Comparison of ENCODE assay signal across 8 cellular contexts in genomic region chr20:41692479-41693135, GRCh38.
A peak's percentile ranks its signal among the peaks of the same experiment; 100 is the strongest.
DNase-seq lines count a peak whose midpoint lies in the region; ATAC-seq and TF ChIP-seq lines count a peak whose summit lies in the region.

No MANE protein-coding gene starts in this region.

- no peaks in the 10 kb centered on the region for H3K36me3 Mint-ChIP-seq in activated T-cell treated with anti-CD3 and anti-CD28 coated beads, Interleukin-2, amount 50 U/mL, for 4 hours (ENCODE audit: insufficient read depth)

- peak overlapping the region; percentile 96 for H3K4me3 ChIP-seq in OCI-LY1 (ENCODE audit: low read depth, low read length, poor library complexity, severe bottlenecking)
- peak overlapping the region; percentile 80 to 89 (median 82) for H3K4me3 ChIP-seq in esophagus muscularis mucosa
- peak overlapping the region; percentile 51 to 82 for H3K4me3 ChIP-seq in muscle layer of colon (ENCODE audit: low read depth in 1 of 2, low read length in 2 of 2)

- H3K27me3 ChIP-seq in OCI-LY1 (ENCODE audit: insufficient read depth, low read length) (no peaks in the 10 kb centered on the region), esophagus muscularis mucosa (no peaks in the 10 kb centered on the region), muscle layer of colon (ENCODE audit: control insufficient read depth in 1 of 2, insufficient read depth in 2 of 2, low read length in 2 of 2) (no peaks in the 10 kb centered on the region)

- intact Hi-C loops in esophagus muscularis mucosa (cut with DNase I) = loop anchor here (5.0 kb wide), 1 partner anchor 75 kb away; the partner anchor contains the start of gene CHD6

- H3K4me1 Mint-ChIP-seq in activated T-cell treated with anti-CD3 and anti-CD28 coated beads, Interleukin-2, amount 50 U/mL, for 4 hours (ENCODE audit: low read depth) = peaks cover 13% of the 10 kb centered on the region

- H3K9me2 ChIP-seq in OCI-LY1 (ENCODE audit: low read depth, low read length) = no peaks in the 10 kb centered on the region

- H3K9me3 Mint-ChIP-seq in activated T-cell treated with anti-CD3 and anti-CD28 coated beads, Interleukin-2, amount 50 U/mL, for 4 hours = no peaks in the 10 kb centered on the region

- DNase-seq in C1 segment of cervical spinal cord (lab: John Stamatoyannopoulos, UW) (peak; percentile 29 to 94 (median 80)), esophagus muscularis mucosa (ENCODE audit: extremely low spot score) (peak; percentile 95)
- DNase-seq in activated T-cell treated with anti-CD3 and anti-CD28 coated beads, Interleukin-2, amount 50 U/mL, for 4 hours = peak; percentile 63
- peak; percentile 41 to 49 for DNase-seq in stimulated activated CD8-positive, alpha-beta memory T cell treated with anti-CD3 and anti-CD28 coated beads, Interleukin-7, amount 100 ng/mL, for 1 hour (ENCODE audit: low read depth in 2 of 2)

- no peaks in the 10 kb centered on the region for H4K20me1 ChIP-seq in OCI-LY1 (ENCODE audit: insufficient read depth, low read length)

- H3K9me3 ChIP-seq in OCI-LY1 (ENCODE audit: low read length) (no peaks in the 10 kb centered on the region), esophagus muscularis mucosa (no peaks in the 10 kb centered on the region), muscle layer of colon (ENCODE audit: low read length) (no peaks in the 10 kb centered on the region)

- H3K27me3 Mint-ChIP-seq in activated T-cell treated with anti-CD3 and anti-CD28 coated beads, Interleukin-2, amount 50 U/mL, for 4 hours (ENCODE audit: low read depth) = peaks cover 5% of the 10 kb centered on the region

- TF ChIP-seq EP300 in esophagus muscularis mucosa (IDR thresholded peaks at IDR 0.05) = no peak

- H3K9ac ChIP-seq in OCI-LY1 (ENCODE audit: low read length) = peak overlapping the region; percentile 83
- H3K9ac ChIP-seq in muscle layer of colon (ENCODE audit: low read length) = peak overlapping the region; percentile 77

- peak overlapping the region; percentile 93 for H3K27ac ChIP-seq in OCI-LY1 (ENCODE audit: low read depth, low read length, poor library complexity, severe bottlenecking)
- H3K27ac ChIP-seq in esophagus muscularis mucosa (replicated peaks in 1 of 4) = peak overlapping the region; percentile 87 to 93 (median 92)
- H3K27ac ChIP-seq in muscle layer of colon (ENCODE audit: low read depth, low read length) = peak overlapping the region; percentile 84

- peaks cover 20% of the 10 kb centered on the region for H3K4me1 ChIP-seq in OCI-LY1 (ENCODE audit: insufficient read depth, low read length, severe bottlenecking)
- peaks cover 7 to 14% (median 10%) of the 10 kb centered on the region in 4 donors for H3K4me1 ChIP-seq in esophagus muscularis mucosa
- no peaks in the 10 kb centered on the region for H3K4me1 ChIP-seq in muscle layer of colon (ENCODE audit: insufficient read depth, low read length)

- ATAC-seq in GM19455 (IDR thresholded peaks at IDR 0.05; ENCODE audit: unreplicated experiment) (peak; percentile 51), HG03571 (IDR thresholded peaks at IDR 0.05; ENCODE audit: unreplicated experiment) (peak; percentile 49)
- peak; percentile 66 to 73 for ATAC-seq in activated T-cell treated with anti-CD3 and anti-CD28 coated beads, Interleukin-2, amount 50 U/mL, for 4 hours

- no peak for TF ChIP-seq POLR2A in esophagus muscularis mucosa (IDR thresholded peaks at IDR 0.05; ENCODE audit: low read depth)

- H2AFZ ChIP-seq in OCI-LY1 (ENCODE audit: low read length) = peak overlapping the region; percentile 23

- peak overlapping the region; percentile 94 for H3K4me3 Mint-ChIP-seq in activated T-cell treated with anti-CD3 and anti-CD28 coated beads, Interleukin-2, amount 50 U/mL, for 4 hours

- H3K36me3 ChIP-seq in OCI-LY1 (ENCODE audit: insufficient read depth, low read length) = no peaks in the 10 kb centered on the region
- no peaks in the 10 kb centered on the region for H3K36me3 ChIP-seq in esophagus muscularis mucosa
- H3K36me3 ChIP-seq in muscle layer of colon (ENCODE audit: insufficient read depth, low read length) = no peaks in the 10 kb centered on the region

- no peaks in the 10 kb centered on the region for H3K79me2 ChIP-seq in OCI-LY1 (ENCODE audit: insufficient read depth, low read length)

- TF ChIP-seq CTCF in OCI-LY1 (IDR thresholded peaks at IDR 0.05; ENCODE audit: low read length) = no peak
- no peak for TF ChIP-seq CTCF in esophagus muscularis mucosa (IDR thresholded peaks at IDR 0.05)

- peak overlapping the region; percentile 98 for H3K4me2 ChIP-seq in OCI-LY1 (ENCODE audit: low read length)

- WGBS in esophagus muscularis mucosa = 2% methylated on average over 18 of the region's 29 CpGs

- H3F3A ChIP-seq in OCI-LY1 (ENCODE audit: insufficient read depth, low read length) = no peaks in the 10 kb centered on the region

Comparison
In these comparisons a context has a peak if more than half of its experiments do, and no peak if none do; other contexts are left out.
1. Peak in every context shown above with its lines: DNase-seq, ATAC-seq, H3K4me3 ChIP-seq and H3K27ac ChIP-seq.
2. DNase-seq: peak in every context shown above with its lines; median percentile 95 in esophagus muscularis mucosa; 80 in C1 segment of cervical spinal cord; 63 in activated T-cell treated with anti-CD3 and anti-CD28 coated beads, Interleukin-2, amount 50 U/mL, for 4 hours; 45 in stimulated activated CD8-positive, alpha-beta memory T cell treated with anti-CD3 and anti-CD28 coated beads, Interleukin-7, amount 100 ng/mL, for 1 hour.